ENCODE assay signal across 22 cellular contexts in the genomic region with DNA sequence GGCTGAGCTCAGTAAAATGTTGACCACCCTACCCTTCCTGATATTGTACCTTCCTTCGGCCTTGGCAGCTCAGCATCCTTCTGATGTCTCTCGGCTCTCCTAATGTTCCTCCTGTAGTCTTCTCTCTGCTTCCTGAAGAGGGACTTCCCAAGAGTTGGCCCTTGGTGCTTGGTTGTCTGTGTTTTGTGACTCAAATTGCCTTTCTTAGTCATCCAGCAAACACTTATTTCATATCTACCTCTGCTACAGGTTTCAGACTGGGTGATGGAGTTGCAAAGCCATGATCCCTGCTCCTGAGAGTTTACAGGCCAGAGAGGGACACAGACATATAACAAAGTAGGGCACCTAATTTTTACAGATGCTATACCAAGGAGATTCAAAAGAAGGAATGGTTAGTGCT.
"Had no signal": no experiment of that assay in that cellular context is flagged by ENCODE, and none has a peak within 500 bp of the region (broad histone marks: within the 10 kb centered on the region; RNA-seq: fewer than 3 reads in every experiment).

No MANE protein-coding gene starts in this region.

- FAIRE-seq: pancreas, urothelium cell line had no signal

- H3K27ac ChIP-seq: hepatocyte, left ventricle myocardium inferior, pancreas, prostate gland, skin epidermis, suprapubic skin, thoracic aorta, tibial artery, upper lobe of right lung had no signal

- H3K4me1 ChIP-seq: left ventricle myocardium inferior, pancreas, prostate gland, suprapubic skin, tibial artery, upper lobe of right lung had no signal

- DNase-seq: islet precursor cell; left ventricle myocardium inferior; midbrain; naive thymus-derived CD8-positive, alpha-beta T cell; pancreas; posterior cingulate gyrus; retina; right cardiac atrium; stimulated activated CD4-positive, alpha-beta T cell treated with anti-CD3 and anti-CD28 coated beads, Interleukin-12 subunit alpha, Interleukin-12 subunit beta, amount 100 ng/mL, for 4 hours; stimulated activated CD4-positive, alpha-beta T cell treated with anti-CD3 and anti-CD28 coated beads, Interleukin-15, amount 100 ng/mL, for 24 hours; stimulated activated CD4-positive, alpha-beta T cell treated with anti-CD3 and anti-CD28 coated beads, Interleukin-2, amount 100 ng/mL, for 24 hours; stimulated activated CD4-positive, alpha-beta T cell treated with anti-CD3 and anti-CD28 coated beads, Interleukin-4, amount 100 ng/mL, for 1 hour; stimulated activated naive CD4-positive, alpha-beta T cell; tibial artery; trophoblast cell; upper lobe of right lung had no signal

- H3K27me3 ChIP-seq: hepatocyte, pancreas, tibial artery, upper lobe of right lung had no signal

- H3K4me3 ChIP-seq: hepatocyte, left ventricle myocardium inferior, pancreas, prostate gland, skin epidermis, suprapubic skin, thoracic aorta, tibial artery, upper lobe of right lung had no signal

- H3K9me3 ChIP-seq: pancreas, prostate gland, suprapubic skin, thoracic aorta, tibial artery, upper lobe of right lung had no signal

- H3K36me3 ChIP-seq: left ventricle myocardium inferior, pancreas, prostate gland, suprapubic skin, thoracic aorta, tibial artery, upper lobe of right lung had no signal
